8 cellular contexts compared by ENCODE assay signal in genomic region chr22:38271927-38272372, GRCh38. TPM values are rescaled to one million over a fixed set of nuclear protein-coding genes. Genes with fewer than 3 reads are reported as not detected.
A peak's percentile ranks its signal among the peaks of the same experiment; 100 is the strongest.
DNase-seq lines count a peak whose midpoint lies in the region; ATAC-seq and TF ChIP-seq lines count a peak whose summit lies in the region.

No MANE protein-coding gene starts in this region.

- in situ Hi-C loops in Panc1 (cut with HindIII; ENCODE audit: low pct_unique_long_range_greater_than_20kb, low sequenced_read_pairs), result no loop called here

- peaks cover 5% of the 10 kb centered on the region; the same call in 1 of the 2 replicates for H3K36me3 ChIP-seq in Panc1 (ENCODE audit: control insufficient read depth, insufficient read depth, low read length)

- H3K9me3 Mint-ChIP-seq in activated naive CD4-positive, alpha-beta T cell treated with anti-CD3 and anti-CD28 coated beads, Interleukin-2, amount 50 U/mL, for 24 hours, result no peaks in the 10 kb centered on the region
- no peaks in the 10 kb centered on the region for H3K9me3 Mint-ChIP-seq in natural killer cell treated with Interleukin-12 subunit alpha and Interleukin-12 subunit beta and Interleukin-15 and Interleukin-18, amount 100 ng/mL, for 72 hours

- peaks cover 49% of the 10 kb centered on the region for H3K4me1 Mint-ChIP-seq in activated naive CD4-positive, alpha-beta T cell treated with anti-CD3 and anti-CD28 coated beads, Interleukin-2, amount 50 U/mL, for 24 hours
- H3K4me1 Mint-ChIP-seq in natural killer cell treated with Interleukin-12 subunit alpha and Interleukin-12 subunit beta and Interleukin-15 and Interleukin-18, amount 100 ng/mL, for 72 hours (ENCODE audit: low read depth in 2 of 2), result peaks cover 42 to 50% of the 10 kb centered on the region in 2 donors

- intact Hi-C loops in Panc1 (cut with micrococcal nuclease; ENCODE audit: unreplicated experiment), result no loop called here

- H3K27me3 Mint-ChIP-seq in activated naive CD4-positive, alpha-beta T cell treated with anti-CD3 and anti-CD28 coated beads, Interleukin-2, amount 50 U/mL, for 24 hours, result no peaks in the 10 kb centered on the region
- H3K27me3 Mint-ChIP-seq in natural killer cell treated with Interleukin-12 subunit alpha and Interleukin-12 subunit beta and Interleukin-15 and Interleukin-18, amount 100 ng/mL, for 72 hours, result no peaks in the 10 kb centered on the region

- H3K4me3 Mint-ChIP-seq in activated naive CD4-positive, alpha-beta T cell treated with anti-CD3 and anti-CD28 coated beads, Interleukin-2, amount 50 U/mL, for 24 hours, result peak overlapping the region; percentile 86
- H3K4me3 Mint-ChIP-seq in natural killer cell treated with Interleukin-12 subunit alpha and Interleukin-12 subunit beta and Interleukin-15 and Interleukin-18, amount 100 ng/mL, for 72 hours, result peak overlapping the region; percentile 90

- peak overlapping the region; percentile 62 for H3K27ac Mint-ChIP-seq in activated naive CD4-positive, alpha-beta T cell treated with anti-CD3 and anti-CD28 coated beads, Interleukin-2, amount 50 U/mL, for 24 hours
- H3K27ac Mint-ChIP-seq in natural killer cell treated with Interleukin-12 subunit alpha and Interleukin-12 subunit beta and Interleukin-15 and Interleukin-18, amount 100 ng/mL, for 72 hours, result peak overlapping the region; percentile 54 to 79

- CTCF ChIA-PET in Panc1 (lab: Charles Lee), result no interaction called here

- H3K4me1 ChIP-seq in Panc1 (ENCODE audit: control insufficient read depth, insufficient read depth, low read length), result peaks cover 10% of the 10 kb centered on the region

- no peak for TF ChIP-seq CTCF in Panc1 (IDR thresholded peaks at IDR 0.05)
- no peak for TF ChIP-seq CTCF in epithelial cell of esophagus (IDR thresholded peaks at IDR 0.05; ENCODE audit: insufficient read depth, low read depth, low read length, missing control alignments)

- no peak for ATAC-seq in Panc1
- ATAC-seq in natural killer cell treated with Interleukin-12 subunit alpha and Interleukin-12 subunit beta and Interleukin-15 and Interleukin-18, amount 100 ng/mL, for 72 hours, result no peak
- ATAC-seq in GM19455 (IDR thresholded peaks at IDR 0.05; ENCODE audit: unreplicated experiment), result no peak

- H3K4me3 ChIP-seq in Panc1 (ENCODE audit: low read depth in 2 of 2, low read length in 2 of 2) (peak overlapping the region; percentile 68 to 77), epithelial cell of esophagus (ENCODE audit: low read length) (peak overlapping the region; percentile 76)

- H3K9me3 ChIP-seq in Panc1 (ENCODE audit: control insufficient read depth, insufficient read depth, low read depth, low read length), result no peaks in the 10 kb centered on the region

- H3K27ac ChIP-seq in Panc1 (ENCODE audit: low read length), result peak overlapping the region; percentile 69

- H3K27me3 ChIP-seq in Panc1 (ENCODE audit: control insufficient read depth, insufficient read depth, low read length), result no peaks in the 10 kb centered on the region

- DNase-seq in activated naive CD4-positive, alpha-beta T cell (lab: John Stamatoyannopoulos, UW), result no peak
- DNase-seq in Panc1 (ENCODE audit: low read depth, low spot score), result no peak
- peak; percentile 56 for DNase-seq in epithelial cell of esophagus (ENCODE audit: low read depth)
- no peak for DNase-seq in natural killer cell treated with Interleukin-12 subunit alpha and Interleukin-12 subunit beta and Interleukin-15 and Interleukin-18, amount 100 ng/mL, for 72 hours (ENCODE audit: low spot score)
- DNase-seq in glomerular visceral epithelial cell (ENCODE audit: extremely low spot score), result no peak
- no peak for DNase-seq in epidermal melanocyte (ENCODE audit: insufficient read length, low spot score)

- H3K36me3 Mint-ChIP-seq in activated naive CD4-positive, alpha-beta T cell treated with anti-CD3 and anti-CD28 coated beads, Interleukin-2, amount 50 U/mL, for 24 hours, result no peaks in the 10 kb centered on the region
- H3K36me3 Mint-ChIP-seq in natural killer cell treated with Interleukin-12 subunit alpha and Interleukin-12 subunit beta and Interleukin-15 and Interleukin-18, amount 100 ng/mL, for 72 hours, result no peaks in the 10 kb centered on the region

- POLR2A ChIA-PET in Panc1 (lab: Charles Lee), result no interaction called here

- BruUV-seq in Panc1 (replicated peaks; lab: Mats Ljungman, UMichigan), result no TSS peak

RNA-seq across cellular contexts. Expression of gene TMEM184B, which starts 0.9 kb away (rescaled TPM):
- total RNA-seq in Panc1 (2021; ENCODE audit: unreplicated experiment), result 54.2 TPM
- 60.0 TPM for polyA plus RNA-seq in Panc1 (2012; ENCODE audit: insufficient read length)
- total RNA-seq in natural killer cell treated with Interleukin-12 subunit alpha and Interleukin-12 subunit beta and Interleukin-15 and Interleukin-18, amount 100 ng/mL, for 72 hours, result 10 to 100 TPM; 59.4 to 59.8 TPM

RNA-seq across cellular contexts. Expression of gene CSNK1E, which starts 45.3 kb away (rescaled TPM):
- 115 TPM for total RNA-seq in Panc1 (2021; ENCODE audit: unreplicated experiment)
- 141 TPM for polyA plus RNA-seq in Panc1 (2012; ENCODE audit: insufficient read length)
- total RNA-seq in natural killer cell treated with Interleukin-12 subunit alpha and Interleukin-12 subunit beta and Interleukin-15 and Interleukin-18, amount 100 ng/mL, for 72 hours, result 100 to 1,000 TPM; 107 to 156 TPM
